ENCODE assay signal across 12 cellular contexts in the genomic region with DNA sequence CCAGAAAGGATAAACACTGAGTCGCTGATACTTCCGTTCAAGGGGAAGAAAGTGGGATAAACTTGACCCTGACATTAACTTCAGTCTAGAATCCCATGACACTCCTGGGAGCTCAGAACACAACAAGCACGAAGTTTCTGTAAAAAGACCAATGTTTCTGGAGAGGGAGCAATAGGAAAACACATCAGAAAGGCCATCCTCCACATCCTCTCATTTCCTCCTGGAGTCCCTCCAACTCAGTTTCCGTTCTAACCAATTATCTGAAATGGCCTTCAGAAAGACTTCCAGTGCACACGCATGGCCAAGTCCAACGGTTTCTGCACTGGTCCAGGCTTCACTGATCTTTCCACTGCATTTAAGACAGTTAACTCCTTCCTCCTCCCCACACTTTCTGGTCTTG.
DNase-seq lines count a peak whose midpoint lies in the region; ATAC-seq and TF ChIP-seq lines count a peak whose summit lies in the region.
"Had no signal": no experiment of that assay in that cellular context is flagged by ENCODE, and none has a peak within 500 bp of the region (broad histone marks: within the 10 kb centered on the region; RNA-seq: fewer than 3 reads in every experiment).

No MANE protein-coding gene starts in this region.

- H3K9me3 ChIP-seq in BLaER1 (no peaks in the 10 kb centered on the region), adrenal gland (replicated peaks in 1 of 3) (no peaks in the 10 kb centered on the region), gastroesophageal sphincter (no peaks in the 10 kb centered on the region), colonic mucosa (no peaks in the 10 kb centered on the region)
- H3K9me3 ChIP-seq: ovary had no signal

- no peaks in the 10 kb centered on the region for H3K27me3 ChIP-seq in BLaER1
- H3K27me3 ChIP-seq in adrenal gland, result no peaks in the 10 kb centered on the region
- no peaks in the 10 kb centered on the region for H3K27me3 ChIP-seq in gastroesophageal sphincter
- no peaks in the 10 kb centered on the region for H3K27me3 ChIP-seq in colonic mucosa
- H3K27me3 ChIP-seq: ovary had no signal

- H3K4me3 ChIP-seq in BLaER1 (no peak overlapping the region), adrenal gland (no peak overlapping the region), gastroesophageal sphincter (no peak overlapping the region), colonic mucosa (no peak overlapping the region)
- H3K4me3 ChIP-seq: ovary had no signal

- H3K27ac ChIP-seq in BLaER1, result peak overlapping the region; percentile 69
- H3K27ac ChIP-seq in adrenal gland, result peak overlapping the region in 3 of 5 donors; percentile 17 to 85 (median 85)
- peak overlapping the region; percentile 84 to 97 (median 93) for H3K27ac ChIP-seq in gastroesophageal sphincter
- no peak overlapping the region for H3K27ac ChIP-seq in colonic mucosa
- H3K27ac ChIP-seq: ovary had no signal

- ATAC-seq in gastroesophageal sphincter (no peak), HG02885 (IDR thresholded peaks at IDR 0.05; ENCODE audit: poor library complexity, unreplicated experiment) (no peak), HG03175 (IDR thresholded peaks at IDR 0.05; ENCODE audit: unreplicated experiment) (no peak)

- TF ChIP-seq POLR2A in adrenal gland (IDR thresholded peaks at IDR 0.05) (no peak), gastroesophageal sphincter (IDR thresholded peaks at IDR 0.05) (no peak)

- peaks cover 73% of the 10 kb centered on the region for H3K4me1 ChIP-seq in BLaER1
- H3K4me1 ChIP-seq in adrenal gland (replicated peaks in 1 of 2), result peaks cover 8 to 39% of the 10 kb centered on the region in 2 donors
- H3K4me1 ChIP-seq in gastroesophageal sphincter, result peaks cover 23 to 99% (median 50%) of the 10 kb centered on the region in 3 donors
- no peaks in the 10 kb centered on the region for H3K4me1 ChIP-seq in colonic mucosa

- H3K9ac ChIP-seq in BLaER1 (peak overlapping the region; percentile 5; the same call in 1 of the 2 replicates), colonic mucosa (ENCODE audit: low read depth in 2 of 2, low read length in 2 of 2) (no peak overlapping the region)

- no peaks in the 10 kb centered on the region for H4K20me1 ChIP-seq in BLaER1

- peak overlapping the region; percentile 62 for H3K4me2 ChIP-seq in BLaER1

- H3K36me3 ChIP-seq in BLaER1 (no peaks in the 10 kb centered on the region), adrenal gland (replicated peaks in 1 of 2) (no peaks in the 10 kb centered on the region), gastroesophageal sphincter (no peaks in the 10 kb centered on the region), colonic mucosa (no peaks in the 10 kb centered on the region)
- H3K36me3 ChIP-seq: ovary had no signal

- peak in 6 of 7 donors; percentile 44 to 65 (median 52) for DNase-seq in adrenal gland
- peak; percentile 40 for DNase-seq in pulmonary artery endothelial cell (ENCODE audit: low read depth, low spot score)
- no peak for DNase-seq in HuH-7 (ENCODE audit: low spot score)
- DNase-seq in colonic mucosa, result no peak
- DNase-seq: activated CD8-positive, alpha-beta memory T cell treated with anti-CD3 and anti-CD28 coated beads, Interleukin-2, amount 50 U/mL, for 48 hours; amygdala; trophoblast cell had no signal

- 22 to 33% (median 25%) methylated on average over 6 of the region's 6 CpGs for WGBS in adrenal gland, 4 donors
- 6 to 13% methylated on average over 5 to 6 of the region's 6 CpGs for WGBS in gastroesophageal sphincter (ENCODE audit: low coverage in 1 of 2), 2 donors

- TF ChIP-seq CTCF in adrenal gland (IDR thresholded peaks at IDR 0.05), result no peak
- no peak for TF ChIP-seq CTCF in gastroesophageal sphincter (IDR thresholded peaks at IDR 0.05)
- TF ChIP-seq CTCF in colonic mucosa (IDR thresholded peaks at IDR 0.05), result no peak

- TF ChIP-seq EP300 in gastroesophageal sphincter (IDR thresholded peaks at IDR 0.05), result no peak

- intact Hi-C loops in adrenal gland (cut with DNase I), result no loop called here
- intact Hi-C loops in colonic mucosa (cut with DNase I), result loop anchor here (5.0 kb wide), 1 partner anchor 70 kb away; no protein-coding TSS in a partner anchor

Comparison
In these comparisons a context has a peak if more than half of its experiments do, and no peak if none do; other contexts are left out.
1. DNase-seq: peak in adrenal gland (6 of 7) and pulmonary artery endothelial cell (single experiment); none in HuH-7 (single experiment) and colonic mucosa (single experiment).